ENCODE assay signal across 22 cellular contexts in genomic region chr3:114083112-114083511, GRCh38. TPM values are rescaled to one million over a fixed set of nuclear protein-coding genes. Genes with fewer than 3 reads are reported as not detected.
DNase-seq lines count a peak whose midpoint lies in the region; ATAC-seq, FAIRE-seq and TF ChIP-seq lines count a peak whose summit lies in the region.
"Had no signal": no experiment of that assay in that cellular context is flagged by ENCODE, and none has a peak within 500 bp of the region (broad histone marks: within the 10 kb centered on the region; RNA-seq: fewer than 3 reads in every experiment).

No MANE protein-coding gene starts in this region.

- TF ChIP-seq RAD21 in HepG2 (CRISPR knock-in tag; IDR thresholded peaks at IDR 0.05), result no peak

- no peak for DNase-seq in HepG2 (ENCODE audit: low spot score)
- no peak for DNase-seq in right lobe of liver
- DNase-seq in T-helper 17 cell, result no peak
- DNase-seq in endodermal cell, result no peak
- DNase-seq in small intestine, result no peak
- no peak for DNase-seq in ovary
- DNase-seq in foreskin melanocyte, result no peak
- DNase-seq in mucosa of gallbladder (ENCODE audit: low spot score), result no peak
- DNase-seq: CD8-positive, alpha-beta T cell; DMS 273 treated with DMSO at 0.1 percent for 48 hours; DMS53; DND-41; EL; H7; HFFc6; IMR-90 had no signal

- H3K4me3 Mint-ChIP-seq in T-helper 17 cell, result no peak overlapping the region
- H3K4me3 Mint-ChIP-seq in endodermal cell, result no peak overlapping the region
- H3K4me3 Mint-ChIP-seq: B cell; CD8-positive, alpha-beta T cell; GM23338; HFFc6 had no signal

- H3K4me1 Mint-ChIP-seq in T-helper 17 cell, result no peaks in the 10 kb centered on the region
- H3K4me1 Mint-ChIP-seq in endodermal cell, result peaks cover 9% of the 10 kb centered on the region
- H3K4me1 Mint-ChIP-seq: B cell, GM23338 had no signal

- BruUV-seq in HepG2 (replicated peaks; lab: Mats Ljungman, UMichigan), result no TSS peak

- TF ChIP-seq EP300 in HepG2 (IDR thresholded peaks at IDR 0.05; ENCODE audit: low read depth in 2 of 2, low read length in 2 of 2), result no peak
- TF ChIP-seq EP300 in HepG2 (CRISPR knock-in tag; IDR thresholded peaks at IDR 0.05; ENCODE audit: borderline replicate concordance), result no peak
- TF ChIP-seq EP300 in ovary (IDR thresholded peaks at IDR 0.05), result no peak

- TF ChIP-seq POLR2A in HepG2 (IDR thresholded peaks at IDR 0.05; ENCODE audit: insufficient read depth in 1 of 2, low read depth in 2 of 2, low read length in 2 of 2) (no peak), right lobe of liver (IDR thresholded peaks at IDR 0.05) (no peak), ovary (IDR thresholded peaks at IDR 0.05) (no peak)

- H3K4me3 ChIP-seq in HepG2 (replicated peaks in 1 of 3; ENCODE audit: insufficient read depth in 1 of 3, low read depth in 2 of 3, low read length in 3 of 3) (no peak overlapping the region), right lobe of liver (no peak overlapping the region), endodermal cell (ENCODE audit: low read length) (no peak overlapping the region), small intestine (ENCODE audit: low read depth in 1 of 2, low read length in 2 of 2) (no peak overlapping the region), ovary (no peak overlapping the region)
- H3K4me3 ChIP-seq: BLaER1 treated with 17β-estradiol and CSF1 and Interleukin-3, amounts not matched to agents 10 nM and 100 nM; GM12878; GM23338 had no signal

- no peaks in the 10 kb centered on the region for H4K20me1 ChIP-seq in HepG2 (ENCODE audit: insufficient read depth, low read length)

- H3K79me2 ChIP-seq in HepG2 (ENCODE audit: insufficient read depth, low read length), result no peaks in the 10 kb centered on the region

- H3K36me3 Mint-ChIP-seq in T-helper 17 cell (ENCODE audit: low read depth) (peaks cover 10% of the 10 kb centered on the region), endodermal cell (ENCODE audit: low read depth) (peaks cover 89% of the 10 kb centered on the region)

- 96% methylated on average over 2 of the region's 2 CpGs for WGBS in HepG2 (ENCODE audit: low lambda C conversion rate)
- WGBS in right lobe of liver (ENCODE audit: insufficient coverage, low coverage, low lambda C conversion rate, missing lambda C conversion rate), result 90% methylated on average over 2 of the region's 2 CpGs
- 100% methylated on average over 1 of the region's 2 CpGs for WGBS in endodermal cell (ENCODE audit: insufficient coverage in 1 of 2, insufficient read length in 1 of 2), 2 experiments
- WGBS in small intestine, 3 donors, result 92 to 98% (median 96%) methylated on average over 2 of the region's 2 CpGs
- 97 to 99% (median 98%) methylated on average over 2 of the region's 2 CpGs for WGBS in ovary, 3 donors

- H3K27ac ChIP-seq in HepG2 (ENCODE audit: extremely low read length, insufficient read depth, low read length) (no peak overlapping the region), right lobe of liver (no peak overlapping the region), endodermal cell (ENCODE audit: low read depth, low read length) (no peak overlapping the region), small intestine (ENCODE audit: low read depth in 1 of 2, low read length in 1 of 2) (no peak overlapping the region), ovary (no peak overlapping the region)
- H3K27ac ChIP-seq: BLaER1 treated with 17β-estradiol and CSF1 and Interleukin-3, amounts not matched to agents 10 nM and 100 nM; HL-60 had no signal

- H3K27ac Mint-ChIP-seq in T-helper 17 cell (peak overlapping the region; percentile 24), endodermal cell (peak overlapping the region; percentile 72)
- H3K27ac Mint-ChIP-seq: B cell; CD8-positive, alpha-beta T cell; GM23338; HFFc6 had no signal

- POLR2A ChIA-PET in HepG2 (lab: Yijun Ruan, JAX), result no interaction called here

- FAIRE-seq in HepG2 (lab: Jason Lieb, UNC) (no peak), small intestine (lab: Jason Lieb, UNC) (peak; percentile 41)
- FAIRE-seq: GM12878 had no signal

- no peak for TF ChIP-seq CTCF in HepG2 (CRISPR knock-in tag; IDR thresholded peaks at IDR 0.05)
- TF ChIP-seq CTCF in right lobe of liver (IDR thresholded peaks at IDR 0.05), result no peak
- TF ChIP-seq CTCF in endodermal cell (conservative IDR thresholded peaks at IDR 0.05), result no peak
- no peak for TF ChIP-seq CTCF in ovary (IDR thresholded peaks at IDR 0.05)

- H3K27me3 Mint-ChIP-seq in T-helper 17 cell, result no peaks in the 10 kb centered on the region
- H3K27me3 Mint-ChIP-seq in endodermal cell (ENCODE audit: insufficient read depth), result no peaks in the 10 kb centered on the region
- H3K27me3 Mint-ChIP-seq: B cell had no signal

- CTCF ChIA-PET in HepG2 (lab: Yijun Ruan, JAX; ENCODE audit: low intra/inter-chr PET ratio, low total read pairs), result no interaction called here

- no peaks in the 10 kb centered on the region for H3K27me3 ChIP-seq in HepG2 (ENCODE audit: control insufficient read depth in 1 of 2, insufficient read depth in 2 of 2, low read length in 2 of 2)
- H3K27me3 ChIP-seq in right lobe of liver, result no peaks in the 10 kb centered on the region
- no peaks in the 10 kb centered on the region for H3K27me3 ChIP-seq in endodermal cell (ENCODE audit: control insufficient read depth, insufficient read depth, low read length, poor library complexity, severe bottlenecking)
- no peaks in the 10 kb centered on the region for H3K27me3 ChIP-seq in small intestine (ENCODE audit: control insufficient read depth in 2 of 2, insufficient read depth in 2 of 2, low read length in 2 of 2)
- no peaks in the 10 kb centered on the region for H3K27me3 ChIP-seq in ovary
- H3K27me3 ChIP-seq: BLaER1 treated with 17β-estradiol and CSF1 and Interleukin-3, amounts not matched to agents 10 nM and 100 nM had no signal

- peaks cover 9 to 46% of the 10 kb centered on the region in 2 experiments; a peak in 4 of 5 replicates for H3K36me3 ChIP-seq in HepG2 (replicated peaks in 1 of 2; ENCODE audit: control insufficient read depth in 1 of 2, insufficient read depth in 2 of 2, low read length in 2 of 2)
- H3K36me3 ChIP-seq in right lobe of liver, result peaks cover 0 to 44% (median 11%) of the 10 kb centered on the region in 4 donors
- peaks cover 91% of the 10 kb centered on the region for H3K36me3 ChIP-seq in endodermal cell (ENCODE audit: control insufficient read depth, insufficient read depth, low read length)
- peaks cover 18 to 24% of the 10 kb centered on the region in 2 donors for H3K36me3 ChIP-seq in small intestine (ENCODE audit: control insufficient read depth in 2 of 2, insufficient read depth in 2 of 2, low read length in 2 of 2)
- no peaks in the 10 kb centered on the region for H3K36me3 ChIP-seq in ovary

- H3K9me3 ChIP-seq in HepG2 (ENCODE audit: low read length), result no peaks in the 10 kb centered on the region
- H3K9me3 ChIP-seq in right lobe of liver, result no peaks in the 10 kb centered on the region
- no peaks in the 10 kb centered on the region for H3K9me3 ChIP-seq in T-helper 17 cell (ENCODE audit: control insufficient read depth, low read length, poor library complexity, severe bottlenecking)
- peaks cover 8% of the 10 kb centered on the region for H3K9me3 ChIP-seq in endodermal cell (ENCODE audit: control insufficient read depth, low read length)
- H3K9me3 ChIP-seq in small intestine (ENCODE audit: control insufficient read depth, low read depth), result no peaks in the 10 kb centered on the region
- H3K9me3 ChIP-seq in ovary, result no peaks in the 10 kb centered on the region

- ATAC-seq in HepG2 (no peak), right lobe of liver (no peak), T-helper 17 cell (no peak)
- ATAC-seq: CD8-positive, alpha-beta T cell; GM12878; GM23338; HCT116 had no signal

- no peak overlapping the region for H3K9ac ChIP-seq in HepG2 (ENCODE audit: insufficient read depth, low read depth, low read length)
- no peak overlapping the region for H3K9ac ChIP-seq in endodermal cell (ENCODE audit: extremely low read depth, low read length, poor library complexity, severe bottlenecking)
- H3K9ac ChIP-seq: BLaER1 treated with 17β-estradiol and CSF1 and Interleukin-3, amounts not matched to agents 10 nM and 100 nM had no signal

- no peak overlapping the region for H2AFZ ChIP-seq in HepG2 (ENCODE audit: low read length)
- H2AFZ ChIP-seq: GM23338 had no signal

- H3K9me3 Mint-ChIP-seq in endodermal cell, result peaks cover 3% of the 10 kb centered on the region
- H3K9me3 Mint-ChIP-seq: CD8-positive, alpha-beta T cell; GM23338; HFFc6 had no signal

- intact Hi-C loops in HepG2 (cut with micrococcal nuclease; ENCODE audit: unreplicated experiment) (no loop called here), right lobe of liver (cut with DNase I) (no loop called here), ovary (cut with DNase I) (no loop called here)

- in situ Hi-C loops in HepG2 (cut with HindIII; ENCODE audit: extremely low pct_ligation_motif_present, low pct_unique_long_range_greater_than_20kb), result no loop called here

- no peak overlapping the region for H3K4me2 ChIP-seq in HepG2 (ENCODE audit: low read depth, low read length)
- H3K4me2 ChIP-seq: BLaER1 treated with 17β-estradiol and CSF1 and Interleukin-3, amounts not matched to agents 10 nM and 100 nM; GM23338 had no signal

- H3K4me1 ChIP-seq in HepG2 (ENCODE audit: insufficient read depth, low read length) (peaks cover 24% of the 10 kb centered on the region), right lobe of liver (no peaks in the 10 kb centered on the region), endodermal cell (ENCODE audit: control insufficient read depth, insufficient read depth, low read length) (no peaks in the 10 kb centered on the region), small intestine (ENCODE audit: control insufficient read depth in 2 of 2, insufficient read depth in 1 of 2, low read depth in 1 of 2, low read length in 1 of 2) (no peaks in the 10 kb centered on the region), ovary (ENCODE audit: insufficient read depth) (no peaks in the 10 kb centered on the region)
- H3K4me1 ChIP-seq: BLaER1 treated with 17β-estradiol and CSF1 and Interleukin-3, amounts not matched to agents 10 nM and 100 nM had no signal

RNA-seq across cellular contexts. Expression of gene QTRT2, which starts 26.6 kb away (rescaled TPM):
- total RNA-seq in HepG2 (2016; rRNA removed; fragmentation: Illumina TruSeq; extraction: Trizol) (33.4 and 38.0 TPM in 2 replicates), right lobe of liver (1 to 10 TPM; 6.3 to 9.8 (median 7.8) TPM), T-helper 17 cell (10 to 100 TPM; 42.1 to 43.4 TPM), endodermal cell (10 to 100 TPM; 33.0 to 37.7 TPM), ovary (10 to 100 TPM; 13.0 to 32.6 (median 20.8) TPM), mucosa of gallbladder (16.4 TPM)
- 11.0 and 12.1 TPM in 2 replicates for total RNA-seq in HepG2 (2016; cell fraction: cytosol; rRNA removed; fragmentation: Illumina TruSeq; extraction: Trizol; ENCODE audit: low read depth)
- 36.8 and 38.6 TPM in 2 replicates for total RNA-seq in HepG2 (2016; cell fraction: insoluble cytoplasmic fraction; rRNA removed; fragmentation: Illumina TruSeq; extraction: Trizol)
- total RNA-seq in HepG2 (2016; cell fraction: membrane; rRNA removed; fragmentation: Illumina TruSeq; extraction: Trizol), result 23.6 and 28.2 TPM in 2 replicates
- 43.9 and 45.3 TPM in 2 replicates for total RNA-seq in HepG2 (2016; cell fraction: nucleus; rRNA removed; fragmentation: Illumina TruSeq; extraction: Trizol)
- polyA plus RNA-seq in HepG2 (2011; rRNA removed) (6.6 and 7.1 TPM in 2 replicates), small intestine (1 to 10 TPM; 4.5 to 8.8 (median 5.7) TPM), ovary (10 to 100 TPM in 1 of 2 donors, 1 to 10 TPM in 1; 6.4 to 15.4 TPM)
- 4.1 and 6.0 TPM in 2 replicates for polyA plus RNA-seq in HepG2 (2011; cell fraction: cytosol; rRNA removed)
- 5.6 and 6.7 TPM in 2 replicates for polyA plus RNA-seq in HepG2 (2011; cell fraction: nucleus; rRNA removed)
- 10.0 and 10.9 TPM in 2 replicates for polyA plus RNA-seq in HepG2 (2012)
- 1.2 and 1.3 TPM in 2 replicates for polyA plus RNA-seq in HepG2 (2016; cell fraction: cytosol; fragmentation: Illumina TruSeq; extraction: Trizol; ENCODE audit: low read depth)
- 22.8 and 23.8 TPM in 2 replicates for polyA plus RNA-seq in HepG2 (2016; cell fraction: insoluble cytoplasmic fraction; fragmentation: Illumina TruSeq; extraction: Trizol; ENCODE audit: low read depth)
- 3.5 and 3.9 TPM in 2 replicates for polyA plus RNA-seq in HepG2 (2016; cell fraction: membrane; fragmentation: Illumina TruSeq; extraction: Trizol; ENCODE audit: low read depth)
- 28.1 and 37.6 TPM in 2 replicates for polyA plus RNA-seq in HepG2 (2016; cell fraction: nucleus; fragmentation: Illumina TruSeq; extraction: Trizol; ENCODE audit: insufficient read depth, low read depth)
- 13.2 and 38.2 TPM in 2 replicates for polyA minus RNA-seq in HepG2 (2011; rRNA and poly(A)+ RNA removed; ENCODE audit: low replicate concordance)
- polyA minus RNA-seq in HepG2 (2011; cell fraction: cytosol; rRNA and poly(A)+ RNA removed), result 9.9 and 12.2 TPM in 2 replicates
- 31.5 and 45.8 TPM in 2 replicates for polyA minus RNA-seq in HepG2 (2011; cell fraction: nucleus; rRNA and poly(A)+ RNA removed)
- 22.3 TPM for polyA plus RNA-seq in endodermal cell (2013, experiment 1 of 2)
- polyA plus RNA-seq in endodermal cell (2013, experiment 2 of 2), result 18.9 TPM

RNA-seq across cellular contexts. Expression of gene CCDC191, which starts 26.8 kb away (rescaled TPM):
- 1.2 and 1.4 TPM in 2 replicates for total RNA-seq in HepG2 (2016; rRNA removed; fragmentation: Illumina TruSeq; extraction: Trizol)
- total RNA-seq in HepG2 (2016; cell fraction: cytosol; rRNA removed; fragmentation: Illumina TruSeq; extraction: Trizol; ENCODE audit: low read depth), result 1.1 and 1.3 TPM in 2 replicates
- total RNA-seq in HepG2 (2016; cell fraction: insoluble cytoplasmic fraction; rRNA removed; fragmentation: Illumina TruSeq; extraction: Trizol), result 0.74 and 1.2 TPM in 2 replicates
- total RNA-seq in HepG2 (2016; cell fraction: membrane; rRNA removed; fragmentation: Illumina TruSeq; extraction: Trizol), result 0.34 and 0.49 TPM in 2 replicates
- total RNA-seq in HepG2 (2016; cell fraction: nucleus; rRNA removed; fragmentation: Illumina TruSeq; extraction: Trizol), result 2.2 and 2.3 TPM in 2 replicates
- 0.69 and 0.91 TPM in 2 replicates for polyA plus RNA-seq in HepG2 (2011; rRNA removed)
- 0.16 and 0.24 TPM in 2 replicates for polyA plus RNA-seq in HepG2 (2011; cell fraction: cytosol; rRNA removed)
- 1.3 and 1.7 TPM in 2 replicates for polyA plus RNA-seq in HepG2 (2011; cell fraction: nucleus; rRNA removed)
- polyA plus RNA-seq in HepG2 (2012), result 0.71 and 1.9 TPM in 2 replicates
- 0.03 TPM in 2 replicates for polyA plus RNA-seq in HepG2 (2016; cell fraction: cytosol; fragmentation: Illumina TruSeq; extraction: Trizol; ENCODE audit: low read depth)
- polyA plus RNA-seq in HepG2 (2016; cell fraction: insoluble cytoplasmic fraction; fragmentation: Illumina TruSeq; extraction: Trizol; ENCODE audit: low read depth), result 0.59 and 0.84 TPM in 2 replicates
- polyA plus RNA-seq in HepG2 (2016; cell fraction: membrane; fragmentation: Illumina TruSeq; extraction: Trizol; ENCODE audit: low read depth), result 0.07 and 0.14 TPM in 2 replicates
- 2.0 and 3.5 TPM in 2 replicates for polyA plus RNA-seq in HepG2 (2016; cell fraction: nucleus; fragmentation: Illumina TruSeq; extraction: Trizol; ENCODE audit: insufficient read depth, low read depth)
- 0.14 and 0.40 TPM in 2 replicates for polyA minus RNA-seq in HepG2 (2011; rRNA and poly(A)+ RNA removed; ENCODE audit: low replicate concordance)
- not detected in 2 replicates for polyA minus RNA-seq in HepG2 (2011; cell fraction: cytosol; rRNA and poly(A)+ RNA removed)
- 1.8 and 3.5 TPM in 2 replicates for polyA minus RNA-seq in HepG2 (2011; cell fraction: nucleus; rRNA and poly(A)+ RNA removed)
- total RNA-seq in right lobe of liver, result 1 to 10 TPM in 3 of 6 experiments, under 1 TPM in 3; 0.43 to 1.6 (median 0.96) TPM
- 1 to 10 TPM; 6.4 to 6.8 TPM for total RNA-seq in T-helper 17 cell
- 1 to 10 TPM; 4.4 to 6.1 TPM for total RNA-seq in endodermal cell
- polyA plus RNA-seq in endodermal cell (2013, experiment 1 of 2), result 6.9 TPM
- 5.3 TPM for polyA plus RNA-seq in endodermal cell (2013, experiment 2 of 2)
- polyA plus RNA-seq in small intestine, result 1 to 10 TPM in 2 of 3 donors, under 1 TPM in 1; 0.54 to 1.8 (median 1.6) TPM
- total RNA-seq in ovary, result 10 to 100 TPM in 1 of 7 donors, 1 to 10 TPM in 6; 4.6 to 15.0 (median 5.8) TPM
- polyA plus RNA-seq in ovary, result 1 to 10 TPM; 3.1 to 4.9 TPM
- 7.2 TPM for total RNA-seq in mucosa of gallbladder
